Comparison of ENCODE assay signal across 24 cellular contexts in genomic region chr5:124870070-124870469, GRCh38.
DNase-seq lines count a peak whose midpoint lies in the region; ATAC-seq and TF ChIP-seq lines count a peak whose summit lies in the region.
"Had no signal": no experiment of that assay in that cellular context is flagged by ENCODE, and none has a peak within 500 bp of the region (broad histone marks: within the 10 kb centered on the region; RNA-seq: fewer than 3 reads in every experiment).

No MANE protein-coding gene starts in this region.

- ATAC-seq in body of pancreas = peak; percentile 18
- ATAC-seq in GM19397 (IDR thresholded peaks at IDR 0.05; ENCODE audit: unreplicated experiment) = no peak
- ATAC-seq in HG02970 (IDR thresholded peaks at IDR 0.05; ENCODE audit: low FRiP score, unreplicated experiment) = no peak

- no peak overlapping the region for H2BK15ac ChIP-seq in mesendoderm (replicated peaks; ENCODE audit: low read depth)

- H3K36me3 ChIP-seq in body of pancreas (replicated peaks in 1 of 2; ENCODE audit: insufficient read depth in 1 of 2, low read depth in 2 of 2) (no peaks in the 10 kb centered on the region), mesendoderm (ENCODE audit: control insufficient read depth, insufficient read depth, low read length) (no peaks in the 10 kb centered on the region)
- H3K36me3 ChIP-seq: BLaER1 treated with 17β-estradiol and CSF1 and Interleukin-3, amounts not matched to agents 10 nM and 100 nM; Peyer's patch; SJCRH30 had no signal

- H3K56ac ChIP-seq in mesendoderm (ENCODE audit: low read length) = no peak overlapping the region

- H3K4me1 ChIP-seq in body of pancreas (peaks cover 28% of the 10 kb centered on the region), mesendoderm (ENCODE audit: control insufficient read depth, low read depth, low read length) (peaks cover 4% of the 10 kb centered on the region)
- H3K4me1 ChIP-seq: Caco-2 had no signal

- H3K9me3 ChIP-seq in body of pancreas = no peaks in the 10 kb centered on the region
- H3K9me3 ChIP-seq: BLaER1 treated with 17β-estradiol and CSF1 and Interleukin-3, amounts not matched to agents 10 nM and 100 nM; Caco-2; Peyer's patch; SJCRH30 had no signal

- TF ChIP-seq CTCF in body of pancreas (IDR thresholded peaks at IDR 0.05) = no peak

- DNase-seq in M059J (ENCODE audit: low read depth) = peak; percentile 48
- no peak for DNase-seq in body of pancreas
- DNase-seq in mesendoderm = no peak
- DNase-seq in NCI-H748 (lab: John Stamatoyannopoulos, UW; ENCODE audit: unreplicated experiment) = no peak
- no peak for DNase-seq in cerebellar nuclear complex (lab: John Stamatoyannopoulos, UW)
- DNase-seq: ACHN; Caco-2; CD4-positive, alpha-beta memory T cell; DMS 273 treated with DMSO at 0.1 percent for 48 hours; DMS79 treated with DMSO at 0.1 percent for 48 hours; GOT3; HCEC 1CT; IMR-90; NCI-H1105; NCI-H2029 treated with DMSO at 0.1 percent for 48 hours; NCI-H2171; NCI-H345; NCI-H524; Peyer's patch; SJCRH30 had no signal

- H3K9ac ChIP-seq in mesendoderm (ENCODE audit: low read length) = no peak overlapping the region
- H3K9ac ChIP-seq: BLaER1 treated with 17β-estradiol and CSF1 and Interleukin-3, amounts not matched to agents 10 nM and 100 nM; KMS-11 had no signal

- no peaks in the 10 kb centered on the region for H3K79me2 ChIP-seq in mesendoderm (ENCODE audit: control insufficient read depth, insufficient read depth, low read length)

- intact Hi-C loops in body of pancreas (cut with DNase I) = no loop called here

- H2BK120ac ChIP-seq in mesendoderm (ENCODE audit: low read depth, low read length) = peak overlapping the region; percentile 28

- H4K5ac ChIP-seq in mesendoderm (ENCODE audit: low read length) = no peak overlapping the region

- H3K27ac ChIP-seq in body of pancreas = peak overlapping the region in 1 of 4 donors; percentile 29
- no peak overlapping the region for H3K27ac ChIP-seq in mesendoderm (ENCODE audit: low read depth, low read length)
- H3K27ac ChIP-seq: BLaER1 treated with 17β-estradiol and CSF1 and Interleukin-3, amounts not matched to agents 10 nM and 100 nM; KMS-11; Peyer's patch; SJCRH30 had no signal

- H3K27me3 ChIP-seq in body of pancreas = no peaks in the 10 kb centered on the region
- no peaks in the 10 kb centered on the region for H3K27me3 ChIP-seq in mesendoderm (ENCODE audit: insufficient read depth, low read length, poor library complexity)
- H3K27me3 ChIP-seq: BLaER1 treated with 17β-estradiol and CSF1 and Interleukin-3, amounts not matched to agents 10 nM and 100 nM; Peyer's patch; SJCRH30 had no signal

- no peak overlapping the region for H4K8ac ChIP-seq in mesendoderm (ENCODE audit: low read depth, low read length)

- no peak overlapping the region for H2BK5ac ChIP-seq in mesendoderm (ENCODE audit: low read length)

- no peak overlapping the region for H3K18ac ChIP-seq in mesendoderm (ENCODE audit: low read length)

- H3K23ac ChIP-seq in mesendoderm (ENCODE audit: low read length) = peak overlapping the region; percentile 48

- no peaks in the 10 kb centered on the region for H3K79me1 ChIP-seq in mesendoderm (ENCODE audit: low read length)

- H3K4me3 ChIP-seq in body of pancreas = no peak overlapping the region
- H3K4me3 ChIP-seq in mesendoderm (ENCODE audit: low read length) = no peak overlapping the region
- H3K4me3 ChIP-seq: BLaER1 treated with 17β-estradiol and CSF1 and Interleukin-3, amounts not matched to agents 10 nM and 100 nM; Peyer's patch; SJCRH30 had no signal

- H2AK5ac ChIP-seq in mesendoderm (ENCODE audit: low read length) = no peak overlapping the region

- TF ChIP-seq POLR2A in body of pancreas (IDR thresholded peaks at IDR 0.05) = no peak

- WGBS in body of pancreas, 2 donors = 19 to 33% methylated on average over 2 of the region's 2 CpGs
- WGBS in mesendoderm (ENCODE audit: extremely low coverage, insufficient coverage, low lambda C conversion rate) = no CpG with 5 or more reads among the region's 2 CpGs

- H3K4ac ChIP-seq in mesendoderm (ENCODE audit: low read depth, low read length) = no peak overlapping the region

- H3K4me2 ChIP-seq in mesendoderm (ENCODE audit: low read length) = no peak overlapping the region
- H3K4me2 ChIP-seq: BLaER1 treated with 17β-estradiol and CSF1 and Interleukin-3, amounts not matched to agents 10 nM and 100 nM; KMS-11 had no signal
